ENCODE assay signal across 24 cellular contexts in genomic region chr15:58574612-58575011, GRCh38.
DNase-seq lines count a peak whose midpoint lies in the region; ATAC-seq and TF ChIP-seq lines count a peak whose summit lies in the region.
"Had no signal": no experiment of that assay in that cellular context is flagged by ENCODE, and none has a peak within 500 bp of the region (broad histone marks: within the 10 kb centered on the region; RNA-seq: fewer than 3 reads in every experiment).

No MANE protein-coding gene starts in this region.

- H3K4me1 Mint-ChIP-seq in T-helper 17 cell: peaks cover 11% of the 10 kb centered on the region
- H3K4me1 Mint-ChIP-seq: central memory CD8-positive, alpha-beta T cell had no signal

- H3K4me3 Mint-ChIP-seq in T-helper 17 cell: no peak overlapping the region
- H3K4me3 Mint-ChIP-seq: CD4-positive, alpha-beta T cell; central memory CD8-positive, alpha-beta T cell had no signal

- peak; percentile 69 for DNase-seq in HT-29 (ENCODE audit: low spot score)
- no peak for DNase-seq in T-helper 17 cell
- peak in 2 of 3 donors; percentile 63 to 75 for DNase-seq in mucosa of descending colon
- no peak for DNase-seq in G401 (ENCODE audit: low spot score)
- no peak for DNase-seq in NCI-H2227 (lab: John Stamatoyannopoulos, UW; ENCODE audit: unreplicated experiment)
- DNase-seq: ACHN; activated CD4-positive, alpha-beta T cell treated with anti-CD3 and anti-CD28 coated beads for 4 hours; activated gamma-delta T cell treated with Interleukin-2 at 50 U/mL for 16 hours; CD4-positive, alpha-beta T cell; glutamatergic neuron; H7; lower lobe of right lung; naive thymus-derived CD8-positive, alpha-beta T cell; NCI-H1048; NCI-H2107; NCI-H774; spleen had no signal

- peak overlapping the region; percentile 88 for H3K27ac Mint-ChIP-seq in T-helper 17 cell
- H3K27ac Mint-ChIP-seq: CD4-positive, alpha-beta T cell; progenitor cell of endocrine pancreas had no signal

- TF ChIP-seq CTCF in 22Rv1 (IDR thresholded peaks at IDR 0.05): no peak
- TF ChIP-seq CTCF in mucosa of descending colon (IDR thresholded peaks at IDR 0.05): no peak

- no peaks in the 10 kb centered on the region for H3K36me3 Mint-ChIP-seq in T-helper 17 cell (ENCODE audit: low read depth)
- H3K36me3 Mint-ChIP-seq: naive thymus-derived CD8-positive, alpha-beta T cell had no signal

- intact Hi-C loops in mucosa of descending colon (cut with DNase I, micrococcal nuclease): no loop called here

- ATAC-seq in T-helper 17 cell: no peak
- peak; percentile 96 for ATAC-seq in mucosa of descending colon
- ATAC-seq in activated CD4-positive, CD25-positive, alpha-beta regulatory T cell treated with anti-CD3 and anti-CD28 coated beads, Interleukin-2, amount 50 U/mL, for 24 hours: no peak
- no peak for ATAC-seq in GM18519 (IDR thresholded peaks at IDR 0.05; ENCODE audit: low FRiP score, unreplicated experiment)
- ATAC-seq: lower lobe of right lung; naive thymus-derived CD8-positive, alpha-beta T cell; Panc1 had no signal

- no peak overlapping the region for H3K4me3 ChIP-seq in mucosa of descending colon
- H3K4me3 ChIP-seq: lower lobe of right lung, SK-N-MC, spleen had no signal

- in situ Hi-C loops in G401 (cut with HindIII; ENCODE audit: low sequenced_read_pairs): no loop called here

- H3K27me3 Mint-ChIP-seq in T-helper 17 cell: no peaks in the 10 kb centered on the region
- H3K27me3 Mint-ChIP-seq: CD4-positive, alpha-beta T cell; central memory CD8-positive, alpha-beta T cell; naive thymus-derived CD8-positive, alpha-beta T cell had no signal

- H3K4me1 ChIP-seq in mucosa of descending colon (ENCODE audit: low read depth): peaks cover 20% of the 10 kb centered on the region
- H3K4me1 ChIP-seq: lower lobe of right lung, spleen had no signal

- H3K27ac ChIP-seq in 22Rv1: peak overlapping the region; percentile 63
- H3K27ac ChIP-seq: lower lobe of right lung, SK-N-MC, spleen had no signal

- peaks cover 3% of the 10 kb centered on the region for H3K9me3 ChIP-seq in T-helper 17 cell (ENCODE audit: control insufficient read depth, low read length, poor library complexity, severe bottlenecking)
- H3K9me3 ChIP-seq in mucosa of descending colon: no peaks in the 10 kb centered on the region
- H3K9me3 ChIP-seq: lower lobe of right lung had no signal

- H3K36me3 ChIP-seq in mucosa of descending colon (ENCODE audit: low read depth): no peaks in the 10 kb centered on the region
- H3K36me3 ChIP-seq: lower lobe of right lung, spleen had no signal

Comparison
In these comparisons a context has a peak if more than half of its experiments do, and no peak if none do; other contexts are left out.
1. DNase-seq: peak in HT-29 (single experiment) and mucosa of descending colon (2 of 3); none in T-helper 17 cell (0 of 3), G401 (single experiment) and NCI-H2227 (single experiment).